In genomic region chr17:1203111-1203966, GRCh38 we compare ENCODE assay signal across 2 cellular contexts.
TF ChIP-seq lines count a peak whose summit lies in the region.

No MANE protein-coding gene starts in this region.

TF ChIP-seq in SK-N-SH, 30 proteins besides CTCF, POLR2A, EP300 and RAD21 (continued from another document):
- TF ChIP-seq USF1 (IDR thresholded peaks at IDR 0.05; ENCODE audit: borderline replicate concordance, low read depth): peak; percentile 88
- no peak for TF ChIP-seq NFIC (IDR thresholded peaks at IDR 0.05; ENCODE audit: borderline replicate concordance)

TF ChIP-seq in GM12878, 131 proteins besides CTCF, POLR2A, EP300 and RAD21:
- no peak for TF ChIP-seq ZNF592 (IDR thresholded peaks at IDR 0.05)
- no peak for TF ChIP-seq ZNF622 (IDR thresholded peaks at IDR 0.05)
- no peak for TF ChIP-seq ZZZ3 (IDR thresholded peaks at IDR 0.05; ENCODE audit: control insufficient read depth, insufficient read length, low read depth)
- no peak for TF ChIP-seq SKIL (IDR thresholded peaks at IDR 0.05; ENCODE audit: low read depth, poor library complexity, severe bottlenecking)
- TF ChIP-seq ZBED1 (IDR thresholded peaks at IDR 0.05; ENCODE audit: borderline replicate concordance): no peak
- TF ChIP-seq FOS (IDR thresholded peaks at IDR 0.05; ENCODE audit: borderline replicate concordance, extremely low read depth, insufficient read length): no peak
- no peak for TF ChIP-seq CREM (IDR thresholded peaks at IDR 0.05; ENCODE audit: low read depth)
- TF ChIP-seq CBFB (IDR thresholded peaks at IDR 0.05; ENCODE audit: low read depth): no peak
- no peak for TF ChIP-seq KAT2A (conservative IDR thresholded peaks at IDR 0.05; ENCODE audit: control insufficient read depth, low read depth, low read length)
- no peak for TF ChIP-seq YY1 (IDR thresholded peaks at IDR 0.05; ENCODE audit: low read depth, low read length)
- TF ChIP-seq PBX3 (IDR thresholded peaks at IDR 0.05; ENCODE audit: insufficient replicate concordance, low read depth, low read length): no peak
- TF ChIP-seq GATAD2B (conservative IDR thresholded peaks at IDR 0.05; ENCODE audit: low read depth): peak; percentile 45; the same call in 1 of the 2 replicates
- TF ChIP-seq KLF5 (IDR thresholded peaks at IDR 0.05; ENCODE audit: partially characterized antibody): no peak
- TF ChIP-seq, protein P1, sequence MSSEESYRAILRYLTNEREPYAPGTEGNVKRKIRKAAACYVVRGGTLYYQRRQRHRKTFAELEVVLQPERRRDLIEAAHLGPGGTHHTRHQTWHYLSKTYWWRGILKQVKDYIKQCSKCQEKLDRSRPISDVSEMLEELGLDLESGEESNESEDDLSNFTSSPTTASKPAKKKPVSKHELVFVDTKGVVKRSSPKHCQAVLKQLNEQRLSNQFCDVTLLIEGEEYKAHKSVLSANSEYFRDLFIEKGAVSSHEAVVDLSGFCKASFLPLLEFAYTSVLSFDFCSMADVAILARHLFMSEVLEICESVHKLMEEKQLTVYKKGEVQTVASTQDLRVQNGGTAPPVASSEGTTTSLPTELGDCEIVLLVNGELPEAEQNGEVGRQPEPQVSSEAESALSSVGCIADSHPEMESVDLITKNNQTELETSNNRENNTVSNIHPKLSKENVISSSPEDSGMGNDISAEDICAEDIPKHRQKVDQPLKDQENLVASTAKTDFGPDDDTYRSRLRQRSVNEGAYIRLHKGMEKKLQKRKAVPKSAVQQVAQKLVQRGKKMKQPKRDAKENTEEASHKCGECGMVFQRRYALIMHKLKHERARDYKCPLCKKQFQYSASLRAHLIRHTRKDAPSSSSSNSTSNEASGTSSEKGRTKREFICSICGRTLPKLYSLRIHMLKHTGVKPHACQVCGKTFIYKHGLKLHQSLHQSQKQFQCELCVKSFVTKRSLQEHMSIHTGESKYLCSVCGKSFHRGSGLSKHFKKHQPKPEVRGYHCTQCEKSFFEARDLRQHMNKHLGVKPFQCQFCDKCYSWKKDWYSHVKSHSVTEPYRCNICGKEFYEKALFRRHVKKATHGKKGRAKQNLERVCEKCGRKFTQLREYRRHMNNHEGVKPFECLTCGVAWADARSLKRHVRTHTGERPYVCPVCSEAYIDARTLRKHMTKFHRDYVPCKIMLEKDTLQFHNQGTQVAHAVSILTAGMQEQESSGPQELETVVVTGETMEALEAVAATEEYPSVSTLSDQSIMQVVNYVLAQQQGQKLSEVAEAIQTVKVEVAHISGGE (CRISPR knock-in tag; IDR thresholded peaks at IDR 0.05): no peak
- TF ChIP-seq CREB1 (IDR thresholded peaks at IDR 0.05; ENCODE audit: low read depth): no peak
- TF ChIP-seq USF1 (IDR thresholded peaks at IDR 0.05; ENCODE audit: borderline replicate concordance, extremely low read length, insufficient read depth, low read depth, low read length): peak; percentile 82
- TF ChIP-seq, protein P2, sequence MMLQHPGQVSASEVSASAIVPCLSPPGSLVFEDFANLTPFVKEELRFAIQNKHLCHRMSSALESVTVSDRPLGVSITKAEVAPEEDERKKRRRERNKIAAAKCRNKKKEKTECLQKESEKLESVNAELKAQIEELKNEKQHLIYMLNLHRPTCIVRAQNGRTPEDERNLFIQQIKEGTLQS (IDR thresholded peaks at IDR 0.05; ENCODE audit: borderline replicate concordance, extremely low read depth, low read depth, low read length): peak; percentile 20; the same call in 1 of the 2 replicates
- TF ChIP-seq BHLHE40 (IDR thresholded peaks at IDR 0.05; ENCODE audit: borderline replicate concordance in 1 of 2, low read depth in 2 of 2, low read length in 1 of 2): peak in 1 of 2 experiments; percentile 90; a peak in 2 of 4 replicates
- no peak for TF ChIP-seq ETV6 (conservative IDR thresholded peaks at IDR 0.05 in 1 of 2, IDR thresholded peaks at IDR 0.05 in 1 of 2; ENCODE audit: borderline replicate concordance in 1 of 2, low read depth in 1 of 2)
- TF ChIP-seq IKZF2 (IDR thresholded peaks at IDR 0.05): no peak
- TF ChIP-seq, protein P3, sequence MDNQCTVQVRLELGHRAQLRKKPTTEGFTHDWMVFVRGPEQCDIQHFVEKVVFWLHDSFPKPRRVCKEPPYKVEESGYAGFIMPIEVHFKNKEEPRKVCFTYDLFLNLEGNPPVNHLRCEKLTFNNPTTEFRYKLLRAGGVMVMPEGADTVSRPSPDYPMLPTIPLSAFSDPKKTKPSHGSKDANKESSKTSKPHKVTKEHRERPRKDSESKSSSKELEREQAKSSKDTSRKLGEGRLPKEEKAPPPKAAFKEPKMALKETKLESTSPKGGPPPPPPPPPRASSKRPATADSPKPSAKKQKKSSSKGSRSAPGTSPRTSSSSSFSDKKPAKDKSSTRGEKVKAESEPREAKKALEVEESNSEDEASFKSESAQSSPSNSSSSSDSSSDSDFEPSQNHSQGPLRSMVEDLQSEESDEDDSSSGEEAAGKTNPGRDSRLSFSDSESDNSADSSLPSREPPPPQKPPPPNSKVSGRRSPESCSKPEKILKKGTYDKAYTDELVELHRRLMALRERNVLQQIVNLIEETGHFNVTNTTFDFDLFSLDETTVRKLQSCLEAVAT (IDR thresholded peaks at IDR 0.05): no peak
- no peak for TF ChIP-seq RUNX3 (IDR thresholded peaks at IDR 0.05; ENCODE audit: low read length)
- TF ChIP-seq, protein P4, sequence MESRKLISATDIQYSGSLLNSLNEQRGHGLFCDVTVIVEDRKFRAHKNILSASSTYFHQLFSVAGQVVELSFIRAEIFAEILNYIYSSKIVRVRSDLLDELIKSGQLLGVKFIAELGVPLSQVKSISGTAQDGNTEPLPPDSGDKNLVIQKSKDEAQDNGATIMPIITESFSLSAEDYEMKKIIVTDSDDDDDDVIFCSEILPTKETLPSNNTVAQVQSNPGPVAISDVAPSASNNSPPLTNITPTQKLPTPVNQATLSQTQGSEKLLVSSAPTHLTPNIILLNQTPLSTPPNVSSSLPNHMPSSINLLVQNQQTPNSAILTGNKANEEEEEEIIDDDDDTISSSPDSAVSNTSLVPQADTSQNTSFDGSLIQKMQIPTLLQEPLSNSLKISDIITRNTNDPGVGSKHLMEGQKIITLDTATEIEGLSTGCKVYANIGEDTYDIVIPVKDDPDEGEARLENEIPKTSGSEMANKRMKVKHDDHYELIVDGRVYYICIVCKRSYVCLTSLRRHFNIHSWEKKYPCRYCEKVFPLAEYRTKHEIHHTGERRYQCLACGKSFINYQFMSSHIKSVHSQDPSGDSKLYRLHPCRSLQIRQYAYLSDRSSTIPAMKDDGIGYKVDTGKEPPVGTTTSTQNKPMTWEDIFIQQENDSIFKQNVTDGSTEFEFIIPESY (IDR thresholded peaks at IDR 0.05): peak; percentile 80
- no peak for TF ChIP-seq CHD2 (IDR thresholded peaks at IDR 0.05; ENCODE audit: borderline replicate concordance, low read depth, low read length)
- no peak for TF ChIP-seq MXI1 (IDR thresholded peaks at IDR 0.05; ENCODE audit: low read depth, low read length)
- TF ChIP-seq SUZ12 (IDR thresholded peaks at IDR 0.05; ENCODE audit: unreplicated experiment): no peak
- no peak for TF ChIP-seq PAX5 (IDR thresholded peaks at IDR 0.05; ENCODE audit: borderline replicate concordance, low read depth, low read length)
- TF ChIP-seq PAX8 (IDR thresholded peaks at IDR 0.05): no peak
- TF ChIP-seq BMI1 (IDR thresholded peaks at IDR 0.05; ENCODE audit: borderline replicate concordance): no peak
- peak; percentile 13; the same call in 1 of the 2 replicates for TF ChIP-seq SMARCA5 (IDR thresholded peaks at IDR 0.05)
- TF ChIP-seq TCF7 (IDR thresholded peaks at IDR 0.05; ENCODE audit: borderline replicate concordance): no peak
- peak; percentile 67; the same call in 1 of the 2 replicates for TF ChIP-seq RAD51 (IDR thresholded peaks at IDR 0.05)
- TF ChIP-seq, protein P5, sequence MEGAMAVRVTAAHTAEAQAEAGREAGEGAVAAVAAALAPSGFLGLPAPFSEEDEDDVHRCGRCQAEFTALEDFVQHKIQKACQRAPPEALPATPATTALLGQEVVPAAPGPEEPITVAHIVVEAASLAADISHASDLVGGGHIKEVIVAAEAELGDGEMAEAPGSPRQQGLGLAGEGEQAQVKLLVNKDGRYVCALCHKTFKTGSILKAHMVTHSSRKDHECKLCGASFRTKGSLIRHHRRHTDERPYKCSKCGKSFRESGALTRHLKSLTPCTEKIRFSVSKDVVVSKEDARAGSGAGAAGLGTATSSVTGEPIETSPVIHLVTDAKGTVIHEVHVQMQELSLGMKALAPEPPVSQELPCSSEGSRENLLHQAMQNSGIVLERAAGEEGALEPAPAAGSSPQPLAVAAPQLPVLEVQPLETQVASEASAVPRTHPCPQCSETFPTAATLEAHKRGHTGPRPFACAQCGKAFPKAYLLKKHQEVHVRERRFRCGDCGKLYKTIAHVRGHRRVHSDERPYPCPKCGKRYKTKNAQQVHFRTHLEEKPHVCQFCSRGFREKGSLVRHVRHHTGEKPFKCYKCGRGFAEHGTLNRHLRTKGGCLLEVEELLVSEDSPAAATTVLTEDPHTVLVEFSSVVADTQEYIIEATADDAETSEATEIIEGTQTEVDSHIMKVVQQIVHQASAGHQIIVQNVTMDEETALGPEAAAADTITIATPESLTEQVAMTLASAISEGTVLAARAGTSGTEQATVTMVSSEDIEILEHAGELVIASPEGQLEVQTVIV (IDR thresholded peaks at IDR 0.05; ENCODE audit: borderline replicate concordance, partially characterized antibody): no peak
- TF ChIP-seq EGR1 (IDR thresholded peaks at IDR 0.05; ENCODE audit: borderline replicate concordance in 1 of 2, low read depth in 2 of 2, low read length in 2 of 2): 0 out of 3 replicates have a peak, but pooled peaks of 1 of the 2 experiments have one; percentile 36
- no peak for TF ChIP-seq BCL3 (IDR thresholded peaks at IDR 0.05; ENCODE audit: borderline replicate concordance, insufficient read depth, low read depth, low read length, poor library complexity, severe bottlenecking)
